Comparison of ENCODE assay signal across 17 cellular contexts in genomic region chr6:43943099-43943766, GRCh38.
"Had no signal": no experiment of that assay in that cellular context is flagged by ENCODE, and none has a peak within 500 bp of the region (broad histone marks: within the 10 kb centered on the region; RNA-seq: fewer than 3 reads in every experiment).

No MANE protein-coding gene starts in this region.

- H3K27ac ChIP-seq: ovary, SJCRH30, skin epidermis, VCaP had no signal

- H3K27me3 ChIP-seq: ovary, SJCRH30 had no signal

- DNase-seq: activated CD4-positive, alpha-beta T cell treated with anti-CD3 and anti-CD28 coated beads, Interleukin-2, amount 10 ng/mL, durations not matched to agents 24 days and 14 days; activated effector memory CD4-positive, alpha-beta T cell treated with Interleukin-2 at 50 U/mL for 16 hours; activated T-cell treated with anti-CD3 and anti-CD28 coated beads, Interleukin-2, amount 50 U/mL, for 1 hour; central memory CD4-positive, alpha-beta T cell; cortex of kidney; effector CD8-positive, alpha-beta T cell; left ventricle myocardium superior; mesenchymal stem cell; nephron progenitor cell; ovary; T1000; trophoblast cell had no signal

- H3K36me3 Mint-ChIP-seq: stimulated activated memory B cell treated with anti-CD40 and anti-IgM and Interleukin-4, amounts not matched to agents 10 μg/mL and 1 μg/mL and 100 μg/mL, for 72 hours had no signal

- H3K27ac Mint-ChIP-seq: activated CD4-positive, alpha-beta T cell treated with anti-CD3 and anti-CD28 coated beads, Interleukin-2, amount 10 ng/mL, durations not matched to agents 24 days and 14 days; activated naive CD8-positive, alpha-beta T cell treated with anti-CD3 and anti-CD28 coated beads, Interleukin-2, amount 10 ng/mL, durations not matched to agents 7 days and 5 days; nephron progenitor cell; stimulated activated memory B cell treated with anti-CD40 and anti-IgM and Interleukin-4, amounts not matched to agents 10 μg/mL and 1 μg/mL and 100 μg/mL, for 72 hours had no signal

- H3K4me3 Mint-ChIP-seq: activated CD4-positive, alpha-beta T cell treated with anti-CD3 and anti-CD28 coated beads, Interleukin-2, amount 10 ng/mL, durations not matched to agents 24 days and 14 days; activated naive CD8-positive, alpha-beta T cell treated with anti-CD3 and anti-CD28 coated beads, Interleukin-2, amount 10 ng/mL, durations not matched to agents 7 days and 5 days; nephron progenitor cell; stimulated activated memory B cell treated with anti-CD40 and anti-IgM and Interleukin-4, amounts not matched to agents 10 μg/mL and 1 μg/mL and 100 μg/mL, for 72 hours had no signal

- H3K4me1 Mint-ChIP-seq: activated naive CD8-positive, alpha-beta T cell treated with anti-CD3 and anti-CD28 coated beads, Interleukin-2, amount 10 ng/mL, durations not matched to agents 7 days and 5 days; stimulated activated memory B cell treated with anti-CD40 and anti-IgM and Interleukin-4, amounts not matched to agents 10 μg/mL and 1 μg/mL and 100 μg/mL, for 72 hours had no signal

- ATAC-seq: left ventricle myocardium superior; stimulated activated memory B cell treated with anti-CD40 and anti-IgM and Interleukin-4, amounts not matched to agents 10 μg/mL and 1 μg/mL and 100 μg/mL, for 72 hours had no signal

- H3K36me3 ChIP-seq: ovary, SJCRH30 had no signal

- H3K4me3 ChIP-seq: ovary, SJCRH30, skin epidermis had no signal

- H3K9me3 ChIP-seq: ovary had no signal
